9 cellular contexts compared by ENCODE assay signal in genomic region chr4:73864365-73864764, GRCh38. TPM values are rescaled to one million over a fixed set of nuclear protein-coding genes. Genes with fewer than 3 reads are reported as not detected.
A peak's percentile ranks its signal among the peaks of the same experiment; 100 is the strongest.
DNase-seq lines count a peak whose midpoint lies in the region; ATAC-seq and TF ChIP-seq lines count a peak whose summit lies in the region.
"Had no signal": no experiment of that assay in that cellular context is flagged by ENCODE, and none has a peak within 500 bp of the region (broad histone marks: within the 10 kb centered on the region; RNA-seq: fewer than 3 reads in every experiment).

No MANE protein-coding gene starts in this region.

- DNase-seq in DND-41 (no peak), HL-60 (ENCODE audit: low read depth in 1 of 2, low spot score in 1 of 2) (peak in 1 of 2 experiments; percentile 34), adrenal gland (peak in 1 of 7 donors; percentile 22), mesendoderm (peak; percentile 59)
- DNase-seq in activated T-cell treated with anti-CD3 and anti-CD28 coated beads, Interleukin-2, amount 50 U/mL, for 24 hours = no peak

- H3K27me3 ChIP-seq in DND-41 (ENCODE audit: insufficient read depth, low read length, poor library complexity) = no peaks in the 10 kb centered on the region
- H3K27me3 ChIP-seq in HL-60 (ENCODE audit: insufficient read depth, poor library complexity, severe bottlenecking) = no peaks in the 10 kb centered on the region
- H3K27me3 ChIP-seq in adrenal gland = peaks cover 4% of the 10 kb centered on the region
- H3K27me3 ChIP-seq in mesendoderm (ENCODE audit: insufficient read depth, low read length, poor library complexity) = no peaks in the 10 kb centered on the region

- no peak overlapping the region for H4K5ac ChIP-seq in mesendoderm (ENCODE audit: low read length)

- H3K4me3 ChIP-seq in DND-41 (ENCODE audit: low read depth in 1 of 2, low read length in 2 of 2) = no peak overlapping the region
- H3K4me3 ChIP-seq in HL-60 (replicated peaks; ENCODE audit: insufficient read depth, low read length) = no peak overlapping the region
- no peak overlapping the region for H3K4me3 ChIP-seq in adrenal gland
- H3K4me3 ChIP-seq in mesendoderm (ENCODE audit: low read length) = no peak overlapping the region

- H3K9me3 ChIP-seq in DND-41 (ENCODE audit: insufficient read depth, low read length, severe bottlenecking) (no peaks in the 10 kb centered on the region), adrenal gland (replicated peaks in 1 of 3) (no peaks in the 10 kb centered on the region)

- H3K27ac ChIP-seq in DND-41 (ENCODE audit: low read length) = no peak overlapping the region
- H3K27ac ChIP-seq in HL-60 (replicated peaks) = no peak overlapping the region
- no peak overlapping the region for H3K27ac ChIP-seq in adrenal gland
- no peak overlapping the region for H3K27ac ChIP-seq in mesendoderm (ENCODE audit: low read depth, low read length)

- H2AFZ ChIP-seq in DND-41 (ENCODE audit: low read depth, low read length) = no peak overlapping the region

- no peaks in the 10 kb centered on the region for H3K79me2 ChIP-seq in DND-41 (ENCODE audit: insufficient read depth, low read length)
- H3K79me2 ChIP-seq in mesendoderm (ENCODE audit: control insufficient read depth, insufficient read depth, low read length) = no peaks in the 10 kb centered on the region

- no peaks in the 10 kb centered on the region for H3K36me3 Mint-ChIP-seq in activated T-cell treated with anti-CD3 and anti-CD28 coated beads, Interleukin-2, amount 50 U/mL, for 24 hours (ENCODE audit: low read depth)

- ATAC-seq in DND-41 (ENCODE audit: insufficient read depth, low read depth) (no peak), HG03521 (IDR thresholded peaks at IDR 0.05; ENCODE audit: unreplicated experiment) (no peak), GM18502 (IDR thresholded peaks at IDR 0.05; ENCODE audit: poor library complexity, unreplicated experiment) (no peak), GM21447 (IDR thresholded peaks at IDR 0.05; ENCODE audit: unreplicated experiment) (no peak)

- H3K4me2 ChIP-seq in DND-41 (ENCODE audit: insufficient read depth, low read length) (no peak overlapping the region), mesendoderm (ENCODE audit: low read length) (no peak overlapping the region)

- H3K9ac ChIP-seq in DND-41 (ENCODE audit: low read depth, low read length) = no peak overlapping the region
- H3K9ac ChIP-seq in mesendoderm (ENCODE audit: low read length) = no peak overlapping the region

- no peak overlapping the region for H3K27ac Mint-ChIP-seq in activated T-cell treated with anti-CD3 and anti-CD28 coated beads, Interleukin-2, amount 50 U/mL, for 24 hours

- H3K9me3 Mint-ChIP-seq in activated T-cell treated with anti-CD3 and anti-CD28 coated beads, Interleukin-2, amount 50 U/mL, for 24 hours = no peaks in the 10 kb centered on the region

- H2BK15ac ChIP-seq in mesendoderm (replicated peaks; ENCODE audit: low read depth) = no peak overlapping the region

- no peaks in the 10 kb centered on the region for H3K4me1 Mint-ChIP-seq in activated T-cell treated with anti-CD3 and anti-CD28 coated beads, Interleukin-2, amount 50 U/mL, for 24 hours (ENCODE audit: low read depth)

- no peak overlapping the region for H4K8ac ChIP-seq in mesendoderm (ENCODE audit: low read depth, low read length)

- H2AK5ac ChIP-seq in mesendoderm (ENCODE audit: low read length) = no peak overlapping the region

- WGBS in adrenal gland, 4 donors = 56 to 71% (median 65%) methylated on average over 2 of the region's 2 CpGs
- WGBS in mesendoderm (ENCODE audit: extremely low coverage, insufficient coverage, low lambda C conversion rate) = no CpG with 5 or more reads among the region's 2 CpGs

- H3K18ac ChIP-seq in mesendoderm (ENCODE audit: low read length) = no peak overlapping the region

- TF ChIP-seq CTCF in DND-41 (IDR thresholded peaks at IDR 0.05; ENCODE audit: borderline replicate concordance, extremely low read depth, low read length, poor library complexity, severe bottlenecking) (peak; percentile 59), HL-60 (IDR thresholded peaks at IDR 0.05; ENCODE audit: insufficient read depth, low read length) (peak; percentile 1), adrenal gland (IDR thresholded peaks at IDR 0.05) (peak in 5 of 6 experiments; percentile 7 to 40 (median 25))

- H3K36me3 ChIP-seq in DND-41 (ENCODE audit: insufficient read depth, low read length) (no peaks in the 10 kb centered on the region), adrenal gland (replicated peaks in 1 of 2) (no peaks in the 10 kb centered on the region), mesendoderm (ENCODE audit: control insufficient read depth, insufficient read depth, low read length) (no peaks in the 10 kb centered on the region)

- H3K27me3 Mint-ChIP-seq in activated T-cell treated with anti-CD3 and anti-CD28 coated beads, Interleukin-2, amount 50 U/mL, for 24 hours = peaks cover 16% of the 10 kb centered on the region

- H3K4me3 Mint-ChIP-seq in activated T-cell treated with anti-CD3 and anti-CD28 coated beads, Interleukin-2, amount 50 U/mL, for 24 hours = no peak overlapping the region

- TF ChIP-seq POLR2A in adrenal gland (IDR thresholded peaks at IDR 0.05) = no peak

- H3K4ac ChIP-seq in mesendoderm (ENCODE audit: low read depth, low read length) = no peak overlapping the region

- H3K23ac ChIP-seq in mesendoderm (ENCODE audit: low read length) = no peak overlapping the region

- H3K4me1 ChIP-seq in DND-41 (ENCODE audit: insufficient read depth, low read length) = peaks cover 9% of the 10 kb centered on the region
- H3K4me1 ChIP-seq in adrenal gland (replicated peaks in 1 of 2) = peaks cover 0 to 4% of the 10 kb centered on the region in 2 donors
- H3K4me1 ChIP-seq in mesendoderm (ENCODE audit: control insufficient read depth, low read depth, low read length) = no peaks in the 10 kb centered on the region

- intact Hi-C loops in adrenal gland (cut with DNase I) = loop anchor here in 1 of 2 donors (10.0 kb wide), 1 partner anchor 200 kb away; no protein-coding TSS in a partner anchor

- no peaks in the 10 kb centered on the region for H3K79me1 ChIP-seq in mesendoderm (ENCODE audit: low read length)

- no peak overlapping the region for H2BK5ac ChIP-seq in mesendoderm (ENCODE audit: low read length)

- H4K20me1 ChIP-seq in DND-41 (ENCODE audit: insufficient read depth, low read length) = no peaks in the 10 kb centered on the region

- no peak overlapping the region for H3K56ac ChIP-seq in mesendoderm (ENCODE audit: low read length)

- H2BK120ac ChIP-seq in mesendoderm (ENCODE audit: low read depth, low read length) = no peak overlapping the region

RNA-seq across cellular contexts. Expression of gene CXCL1, which starts 4.8 kb away (rescaled TPM):
- 1 to 10 TPM in 4 of 8 donors, under 1 TPM in 2, not detected in 2; 0.84 to 6.1 (median 1.6) TPM for total RNA-seq in adrenal gland
- 1 to 10 TPM; 1.6 to 2.0 (median 1.7) TPM for polyA plus RNA-seq in adrenal gland
- polyA plus RNA-seq in mesendoderm (2013, experiment 1 of 2) = 0.39 TPM
- 0.46 TPM for polyA plus RNA-seq in mesendoderm (2013, experiment 2 of 2)

RNA-seq across cellular contexts. Expression of gene PF4V1, which starts 11.3 kb away (rescaled TPM):
- not detected for total RNA-seq in adrenal gland
- not detected for polyA plus RNA-seq in adrenal gland
- not detected for polyA plus RNA-seq in mesendoderm (2013, experiment 1 of 2)
- polyA plus RNA-seq in mesendoderm (2013, experiment 2 of 2) = not detected
- total RNA-seq: temporal lobe had no signal

RNA-seq across cellular contexts. Expression of gene CXCL6, which starts 27.9 kb away (rescaled TPM):
- total RNA-seq in adrenal gland = under 1 TPM in 1 of 8 donors, not detected in 7; 0.41 TPM
- under 1 TPM; 0.07 to 0.16 (median 0.16) TPM for polyA plus RNA-seq in adrenal gland
- 1.2 TPM for polyA plus RNA-seq in mesendoderm (2013, experiment 1 of 2)
- 1.4 TPM for polyA plus RNA-seq in mesendoderm (2013, experiment 2 of 2)

Comparison
In these comparisons a context has a peak if more than half of its experiments do, and no peak if none do; other contexts are left out.
1. CTCF ChIP-seq: peak in every context shown above with its lines; median percentile 59 in DND-41; 25 in adrenal gland; 1 in HL-60.